In genomic region chr4:6674500-6675149, GRCh38 we compare ENCODE assay signal across 8 cellular contexts. TPM values are rescaled to one million over a fixed set of nuclear protein-coding genes. Genes with fewer than 3 reads are reported as not detected.
DNase-seq lines count a peak whose midpoint lies in the region; ATAC-seq and TF ChIP-seq lines count a peak whose summit lies in the region.

No MANE protein-coding gene starts in this region.

- H3K4me1 ChIP-seq in fibroblast of lung (ENCODE audit: control insufficient read depth, extremely low read depth, insufficient read depth, low read length) (peaks cover 3% of the 10 kb centered on the region), osteoblast (ENCODE audit: insufficient read depth, low read length) (peaks cover 19% of the 10 kb centered on the region)

- intact Hi-C loops in posterior vena cava (cut with DNase I): no loop called here

- H4K20me1 ChIP-seq in fibroblast of lung (ENCODE audit: control insufficient read depth, extremely low read depth, insufficient read depth, low read length): no peaks in the 10 kb centered on the region
- H4K20me1 ChIP-seq in osteoblast (ENCODE audit: insufficient read depth, low read length): peaks cover 25% of the 10 kb centered on the region

- H3K36me3 Mint-ChIP-seq in activated T-cell treated with anti-CD3 and anti-CD28 coated beads, Interleukin-2, amount 50 U/mL, for 24 hours (ENCODE audit: low read depth): peaks cover 56% of the 10 kb centered on the region

- H2AFZ ChIP-seq in fibroblast of lung (ENCODE audit: low read length): peak overlapping the region; percentile 58
- peak overlapping the region; percentile 75 for H2AFZ ChIP-seq in osteoblast (ENCODE audit: low read length)

- H3K4me3 Mint-ChIP-seq in activated T-cell treated with anti-CD3 and anti-CD28 coated beads, Interleukin-2, amount 50 U/mL, for 24 hours: peak overlapping the region; percentile 82

- H3K4me3 ChIP-seq in AG10803 (ENCODE audit: low read length) (peak overlapping the region; percentile 72), fibroblast of lung (replicated peaks in 1 of 4; ENCODE audit: control extremely low read depth in 1 of 4, insufficient read depth in 1 of 4, low read depth in 3 of 4, low read length in 4 of 4) (peak overlapping the region; percentile 71 to 95 (median 88)), osteoblast (ENCODE audit: insufficient read depth, low read length) (peak overlapping the region; percentile 71)

- peak overlapping the region; percentile 28 for H3K27ac ChIP-seq in fibroblast of lung (ENCODE audit: insufficient read depth, low read length)
- H3K27ac ChIP-seq in osteoblast (ENCODE audit: low read depth, low read length): no peak overlapping the region

- H3K9ac ChIP-seq in fibroblast of lung (ENCODE audit: insufficient read depth, low read length): peak overlapping the region; percentile 44

- peaks cover 3% of the 10 kb centered on the region for H3K36me3 ChIP-seq in fibroblast of lung (ENCODE audit: control insufficient read depth, insufficient read depth, low read length)
- peaks cover 7% of the 10 kb centered on the region for H3K36me3 ChIP-seq in osteoblast (ENCODE audit: insufficient read depth, low read length)

- peaks cover 24% of the 10 kb centered on the region for H3K79me2 ChIP-seq in fibroblast of lung (ENCODE audit: control insufficient read depth, insufficient read depth, low read length)
- H3K79me2 ChIP-seq in osteoblast (ENCODE audit: insufficient read depth, low read length): peaks cover 28% of the 10 kb centered on the region

- DNase-seq in AG10803 (ENCODE audit: low read depth): no peak
- DNase-seq in NCI-H748 (lab: John Stamatoyannopoulos, UW; ENCODE audit: unreplicated experiment): peak; percentile 63
- DNase-seq in activated T-cell treated with anti-CD3 and anti-CD28 coated beads, Interleukin-2, amount 50 U/mL, for 24 hours: peak; percentile 64
- DNase-seq in fibroblast of lung (ENCODE audit: low read depth in 2 of 2): peak; percentile 34 to 40
- no peak for DNase-seq in osteoblast (ENCODE audit: insufficient read length, low spot score, missing footprints)
- no peak for DNase-seq in posterior vena cava (ENCODE audit: low spot score)

- H3K27me3 ChIP-seq in fibroblast of lung (ENCODE audit: control insufficient read depth, insufficient read depth, low read length) (no peaks in the 10 kb centered on the region), osteoblast (ENCODE audit: insufficient read depth, low read length) (no peaks in the 10 kb centered on the region)

- H3K4me2 ChIP-seq in fibroblast of lung (ENCODE audit: extremely low read depth, insufficient read depth, low read length) (peak overlapping the region; percentile 99), osteoblast (ENCODE audit: insufficient read depth, low read length) (peak overlapping the region; percentile 92)

- no peaks in the 10 kb centered on the region for H3K9me3 ChIP-seq in fibroblast of lung (ENCODE audit: control insufficient read depth, insufficient read depth, low read depth, low read length)
- no peaks in the 10 kb centered on the region for H3K9me3 ChIP-seq in osteoblast (ENCODE audit: low read depth, low read length)

- no peaks in the 10 kb centered on the region for H3K27me3 Mint-ChIP-seq in activated T-cell treated with anti-CD3 and anti-CD28 coated beads, Interleukin-2, amount 50 U/mL, for 24 hours

- peak; percentile 26; the same call in 1 of the 2 replicates for TF ChIP-seq CTCF in AG10803 (conservative IDR thresholded peaks at IDR 0.05; ENCODE audit: low read length)
- peak in 1 of 2 donors; percentile 39 for TF ChIP-seq CTCF in fibroblast of lung (conservative IDR thresholded peaks at IDR 0.05 in 1 of 2, IDR thresholded peaks at IDR 0.05 in 1 of 2; ENCODE audit: low read depth in 1 of 2, low read length in 2 of 2)
- TF ChIP-seq CTCF in osteoblast (IDR thresholded peaks at IDR 0.05; ENCODE audit: extremely low read depth, low read depth, low read length): peak; percentile 23

- H3K4me1 Mint-ChIP-seq in activated T-cell treated with anti-CD3 and anti-CD28 coated beads, Interleukin-2, amount 50 U/mL, for 24 hours (ENCODE audit: low read depth): peaks cover 50% of the 10 kb centered on the region

- ATAC-seq in GM18907 (IDR thresholded peaks at IDR 0.05; ENCODE audit: unreplicated experiment) (peak; percentile 36), HG03135 (IDR thresholded peaks at IDR 0.05; ENCODE audit: unreplicated experiment) (peak; percentile 41)

- no peaks in the 10 kb centered on the region for H3K9me3 Mint-ChIP-seq in activated T-cell treated with anti-CD3 and anti-CD28 coated beads, Interleukin-2, amount 50 U/mL, for 24 hours

- H3K27ac Mint-ChIP-seq in activated T-cell treated with anti-CD3 and anti-CD28 coated beads, Interleukin-2, amount 50 U/mL, for 24 hours: peak overlapping the region; percentile 98

RNA-seq across cellular contexts. Expression of gene S100P, which starts 19.1 kb away (rescaled TPM):
- not detected in 2 replicates for total RNA-seq in fibroblast of lung
- not detected in 2 replicates for polyA plus RNA-seq in fibroblast of lung
- polyA plus RNA-seq in fibroblast of lung (2012): not detected in 2 replicates
- polyA minus RNA-seq in fibroblast of lung (ENCODE audit: low replicate concordance): not detected in 2 replicates
- 0.29 and 0.36 TPM in 2 replicates for total RNA-seq in osteoblast
- 1 to 10 TPM; 3.5 to 7.8 TPM for total RNA-seq in posterior vena cava

RNA-seq across cellular contexts. Expression of gene MRFAP1, which starts 34.1 kb away (rescaled TPM):
- total RNA-seq in fibroblast of lung (92.2 and 99.1 TPM in 2 replicates), osteoblast (94.1 and 95.2 TPM in 2 replicates), posterior vena cava (100 to 1,000 TPM; 223 to 237 TPM)
- polyA plus RNA-seq in fibroblast of lung: 261 and 301 TPM in 2 replicates
- polyA plus RNA-seq in fibroblast of lung (2012): 368 and 418 TPM in 2 replicates
- 29.6 and 39.3 TPM in 2 replicates for polyA minus RNA-seq in fibroblast of lung (ENCODE audit: low replicate concordance)

RNA-seq across cellular contexts. Expression of gene MRFAP1L1, which starts 35.0 kb away (rescaled TPM):
- total RNA-seq in fibroblast of lung (41.6 and 45.5 TPM in 2 replicates), osteoblast (38.0 and 39.2 TPM in 2 replicates), posterior vena cava (10 to 100 TPM; 35.9 to 43.8 TPM)
- polyA plus RNA-seq in fibroblast of lung: 64.7 and 77.4 TPM in 2 replicates
- 45.5 and 54.7 TPM in 2 replicates for polyA plus RNA-seq in fibroblast of lung (2012)
- 3.7 and 16.2 TPM in 2 replicates for polyA minus RNA-seq in fibroblast of lung (ENCODE audit: low replicate concordance)

RNA-seq across cellular contexts. Expression of gene BLOC1S4, which starts 41.3 kb away (rescaled TPM):
- 10.8 and 12.2 TPM in 2 replicates for total RNA-seq in fibroblast of lung
- 12.3 and 13.5 TPM in 2 replicates for polyA plus RNA-seq in fibroblast of lung
- 13.3 and 15.7 TPM in 2 replicates for polyA plus RNA-seq in fibroblast of lung (2012)
- polyA minus RNA-seq in fibroblast of lung (ENCODE audit: low replicate concordance): 1.5 and 2.8 TPM in 2 replicates
- 10.0 and 10.9 TPM in 2 replicates for total RNA-seq in osteoblast
- total RNA-seq in posterior vena cava: 1 to 10 TPM; 8.3 to 9.7 TPM

Comparison
In these comparisons a context has a peak if more than half of its experiments do, and no peak if none do; other contexts are left out.
1. DNase-seq: peak in NCI-H748 (single experiment), activated T-cell treated with anti-CD3 and anti-CD28 coated beads, Interleukin-2, amount 50 U/mL, for 24 hours (single experiment) and fibroblast of lung (2 of 2); none in AG10803 (single experiment), osteoblast (single experiment) and posterior vena cava (single experiment).
2. Peak in every context shown above with its lines, with median percentiles within 50 percentile points of each other: H3K4me3 ChIP-seq.